In genomic region chr18:22667616-22668422, GRCh38 we compare ENCODE assay signal across 1 cellular context.
TF ChIP-seq lines count a peak whose summit lies in the region.

No MANE protein-coding gene starts in this region.

TF ChIP-seq in K562, 482 proteins besides CTCF, POLR2A, EP300 and RAD21 (continued from another document and continues in another):
- TF ChIP-seq ZSCAN32 (CRISPR knock-in tag; IDR thresholded peaks at IDR 0.05), result no peak
- TF ChIP-seq FOXK1 (CRISPR knock-in tag; IDR thresholded peaks at IDR 0.05; ENCODE audit: borderline replicate concordance), result 0 out of 2 replicates have a peak, but pooled peaks have one; percentile 24
- TF ChIP-seq THAP7 (CRISPR knock-in tag; IDR thresholded peaks at IDR 0.05), result no peak
- no peak for TF ChIP-seq PTRF (tag; IDR thresholded peaks at IDR 0.05)
- TF ChIP-seq POLR2H (tag; IDR thresholded peaks at IDR 0.05; ENCODE audit: low read depth), result 0 out of 2 replicates have a peak, but pooled peaks have one; percentile 16
- no peak for TF ChIP-seq MTF1 (CRISPR knock-in tag; IDR thresholded peaks at IDR 0.05; ENCODE audit: borderline replicate concordance)
- no peak for TF ChIP-seq USF2 (CRISPR knock-in tag; IDR thresholded peaks at IDR 0.05)
- no peak for TF ChIP-seq PURB (CRISPR knock-in tag; IDR thresholded peaks at IDR 0.05; ENCODE audit: low read depth)
- TF ChIP-seq KDM1A (IDR thresholded peaks at IDR 0.05), result peak in 1 of 2 experiments; percentile 66; a peak in 2 of 4 replicates
- TF ChIP-seq ARID1B (IDR thresholded peaks at IDR 0.05), result peak; percentile 98
- TF ChIP-seq E2F3 (CRISPR knock-in tag; IDR thresholded peaks at IDR 0.05), result no peak
- TF ChIP-seq ZKSCAN3 (CRISPR knock-in tag; IDR thresholded peaks at IDR 0.05), result no peak
- no peak for TF ChIP-seq SRSF3 (IDR thresholded peaks at IDR 0.05; ENCODE audit: insufficient read depth, low read length)
- TF ChIP-seq CHAMP1 (IDR thresholded peaks at IDR 0.05), result peak; percentile 56; the same call in 1 of the 2 replicates
- no peak for TF ChIP-seq TRIM25 (IDR thresholded peaks at IDR 0.05; ENCODE audit: borderline replicate concordance)
- no peak for TF ChIP-seq GMEB1 (CRISPR knock-in tag; IDR thresholded peaks at IDR 0.05)
- no peak; the same call in 1 of the 2 replicates for TF ChIP-seq DIDO1 (tag; IDR thresholded peaks at IDR 0.05; ENCODE audit: low read depth)
- TF ChIP-seq STAT5A (IDR thresholded peaks at IDR 0.05; ENCODE audit: borderline replicate concordance, low read length), result peak; percentile 31; the same call in 1 of the 2 replicates
- no peak for TF ChIP-seq ZNF407 (IDR thresholded peaks at IDR 0.05; ENCODE audit: low read depth)
- TF ChIP-seq ZNF445 (CRISPR knock-in tag; IDR thresholded peaks at IDR 0.05; ENCODE audit: low read depth), result peak; percentile 20; the same call in 1 of the 2 replicates
- no peak for TF ChIP-seq POLR2G (IDR thresholded peaks at IDR 0.05; ENCODE audit: low read depth, low read length)
- TF ChIP-seq CEBPB (tag; IDR thresholded peaks at IDR 0.05), result no peak
- TF ChIP-seq FOXK2 (conservative IDR thresholded peaks at IDR 0.05 in 1 of 2, IDR thresholded peaks at IDR 0.05 in 1 of 2; ENCODE audit: low read depth in 2 of 2), result peak; percentile 65 to 78
- TF ChIP-seq ZNF324 (CRISPR knock-in tag; IDR thresholded peaks at IDR 0.05), result peak; percentile 10; the same call in 1 of the 2 replicates
- TF ChIP-seq HINFP (tag; conservative IDR thresholded peaks at IDR 0.05; ENCODE audit: low read depth), result no peak
- TF ChIP-seq ZNF224 (CRISPR knock-in tag; IDR thresholded peaks at IDR 0.05), result no peak
- TF ChIP-seq RREB1 (CRISPR knock-in tag; IDR thresholded peaks at IDR 0.05), result no peak
- no peak for TF ChIP-seq ZNF263 (CRISPR knock-in tag; IDR thresholded peaks at IDR 0.05; ENCODE audit: borderline replicate concordance)
